9 cellular contexts compared by ENCODE assay signal in genomic region chr19:56155124-56155687, GRCh38. TPM values are rescaled to one million over a fixed set of nuclear protein-coding genes. Genes with fewer than 3 reads are reported as not detected.
DNase-seq lines count a peak whose midpoint lies in the region; ATAC-seq and TF ChIP-seq lines count a peak whose summit lies in the region.
"Had no signal": no experiment of that assay in that cellular context is flagged by ENCODE, and none has a peak within 500 bp of the region (broad histone marks: within the 10 kb centered on the region; RNA-seq: fewer than 3 reads in every experiment).

No MANE protein-coding gene starts in this region.

- no peaks in the 10 kb centered on the region for H3K9me3 ChIP-seq in A673 (ENCODE audit: low read depth, low read length, poor library complexity, severe bottlenecking)

- no peak overlapping the region for H3K27ac ChIP-seq in A673 (ENCODE audit: low read depth, low read length, poor library complexity, severe bottlenecking)

- CTCF ChIA-PET in A673 (lab: Charles Lee): no interaction called here

- intact Hi-C loops in A673 (cut with micrococcal nuclease; ENCODE audit: unreplicated experiment): no loop called here

- H3K4me3 ChIP-seq in A673 (ENCODE audit: low read depth, low read length, poor library complexity, severe bottlenecking) (no peak overlapping the region), GM12875 (ENCODE audit: low read depth, low read length) (no peak overlapping the region), astrocyte of the cerebellum (ENCODE audit: low read depth, low read length) (no peak overlapping the region)

- POLR2A ChIA-PET in A673 (lab: Charles Lee; ENCODE audit: low non-redundant PET): no interaction called here

- ATAC-seq in GM19023 (IDR thresholded peaks at IDR 0.05; ENCODE audit: unreplicated experiment): no peak
- ATAC-seq in GM18873 (IDR thresholded peaks at IDR 0.05; ENCODE audit: low FRiP score, unreplicated experiment): no peak

- BruUV-seq in A673 (replicated peaks; lab: Mats Ljungman, UMichigan): no TSS peak

- no peaks in the 10 kb centered on the region for H3K4me1 ChIP-seq in A673 (ENCODE audit: insufficient read depth, low read length, poor library complexity, severe bottlenecking)

- TF ChIP-seq CTCF in A673 (conservative IDR thresholded peaks at IDR 0.05; ENCODE audit: low read depth, low read length) (peak; percentile 54), GM12875 (IDR thresholded peaks at IDR 0.05; ENCODE audit: borderline replicate concordance, insufficient read depth, low read depth, low read length) (peak; percentile 33; the same call in 1 of the 2 replicates), astrocyte of the cerebellum (IDR thresholded peaks at IDR 0.05; ENCODE audit: low read depth, low read length, missing control alignments) (peak; percentile 34)

- no peaks in the 10 kb centered on the region for H3K27me3 ChIP-seq in A673 (replicated peaks; ENCODE audit: insufficient read depth, low read depth, low read length, poor library complexity)

- peaks cover 12% of the 10 kb centered on the region for H3K36me3 ChIP-seq in A673 (ENCODE audit: insufficient read depth, low read length, poor library complexity, severe bottlenecking)

- DNase-seq in A673 (ENCODE audit: low spot score) (no peak), astrocyte of the cerebellum (ENCODE audit: low read depth) (no peak), islet precursor cell (peak; percentile 67), NOMO-1 treated with DMSO at 0.1 percent for 48 hours (lab: John Stamatoyannopoulos, UW; ENCODE audit: unreplicated experiment) (no peak)
- DNase-seq in stimulated activated CD4-positive, alpha-beta T cell treated with anti-CD3 and anti-CD28 coated beads, Interleukin-12 subunit alpha, Interleukin-12 subunit beta, amount 100 ng/mL, for 4 hours: no peak

- in situ Hi-C loops in astrocyte of the cerebellum (cut with HindIII; ENCODE audit: low sequenced_read_pairs): no loop called here

RNA-seq across cellular contexts. Expression of gene ZNF444, which starts 14.1 kb away (rescaled TPM):
- total RNA-seq in A673 (2021): 44.2 and 45.3 TPM in 2 replicates

RNA-seq across cellular contexts. Expression of gene GALP, which starts 20.6 kb away (rescaled TPM):
- not detected in 2 replicates for total RNA-seq in A673 (2021)

RNA-seq across cellular contexts. Expression of gene ZNF787, which starts 34.1 kb away (rescaled TPM):
- total RNA-seq in A673 (2021): 48.6 and 51.0 TPM in 2 replicates

RNA-seq across cellular contexts. Expression of gene ZSCAN5B, which starts 42.4 kb away (rescaled TPM):
- not detected in 2 replicates for total RNA-seq in A673 (2021)

RNA-seq across cellular contexts. Expression of gene ZSCAN5C, which starts 46.9 kb away (rescaled TPM):
- not detected in 2 replicates for total RNA-seq in A673 (2021)
- total RNA-seq: H4 had no signal
